Comparison of ENCODE assay signal across 9 cellular contexts in the genomic region with DNA sequence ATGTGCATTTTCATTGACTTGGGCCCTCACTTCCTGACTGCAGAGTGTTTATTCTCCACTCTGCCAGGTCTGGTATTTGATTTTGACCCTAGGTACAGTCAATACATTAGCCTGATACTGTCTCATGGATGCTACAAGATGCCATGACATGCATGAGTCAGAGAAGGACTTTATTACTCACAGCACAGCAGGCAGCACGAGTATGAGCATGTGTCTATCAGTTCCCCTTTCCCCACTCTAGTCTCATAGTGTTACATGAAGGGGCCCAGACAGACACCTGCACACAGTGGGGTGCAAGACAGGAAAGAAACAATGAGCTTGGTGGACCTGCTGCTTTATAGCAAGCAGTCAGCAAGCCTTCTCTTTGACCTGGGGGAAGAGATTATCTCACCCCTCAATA. TPM values are rescaled to one million over a fixed set of nuclear protein-coding genes. Genes with fewer than 3 reads are reported as not detected.
A peak's percentile ranks its signal among the peaks of the same experiment; 100 is the strongest.
DNase-seq lines count a peak whose midpoint lies in the region; ATAC-seq and TF ChIP-seq lines count a peak whose summit lies in the region.
"Had no signal": no experiment of that assay in that cellular context is flagged by ENCODE, and none has a peak within 500 bp of the region (broad histone marks: within the 10 kb centered on the region; RNA-seq: fewer than 3 reads in every experiment).

No MANE protein-coding gene starts in this region.

- H3K4me1 ChIP-seq in ovary (ENCODE audit: insufficient read depth), result no peaks in the 10 kb centered on the region
- H3K4me1 ChIP-seq: right lobe of liver had no signal

- H3K9me3 ChIP-seq in ovary, result no peaks in the 10 kb centered on the region
- H3K9me3 ChIP-seq: right lobe of liver had no signal

- TF ChIP-seq POLR2A in ovary (IDR thresholded peaks at IDR 0.05), result no peak

- peaks cover 6% of the 10 kb centered on the region for H3K9me3 Mint-ChIP-seq in activated naive CD8-positive, alpha-beta T cell treated with anti-CD3 and anti-CD28 coated beads for 36 hours

- no peak overlapping the region for H3K4me3 ChIP-seq in ovary
- H3K4me3 ChIP-seq: right lobe of liver had no signal

- no peaks in the 10 kb centered on the region for H3K27me3 ChIP-seq in ovary
- H3K27me3 ChIP-seq: right lobe of liver had no signal

- H3K36me3 Mint-ChIP-seq in activated naive CD8-positive, alpha-beta T cell treated with anti-CD3 and anti-CD28 coated beads for 36 hours, result peaks cover 14% of the 10 kb centered on the region

- H3K4me3 Mint-ChIP-seq in activated naive CD8-positive, alpha-beta T cell treated with anti-CD3 and anti-CD28 coated beads for 36 hours, result no peak overlapping the region

- 80 to 87% (median 85%) methylated on average over 1 of the region's 1 CpG for WGBS in ovary, 3 donors

- peaks cover 7% of the 10 kb centered on the region for H3K27me3 Mint-ChIP-seq in activated naive CD8-positive, alpha-beta T cell treated with anti-CD3 and anti-CD28 coated beads for 36 hours

- intact Hi-C loops in ovary (cut with DNase I), result no loop called here

- peak; percentile 77 for DNase-seq in EH (ENCODE audit: low read depth)
- DNase-seq in activated naive CD8-positive, alpha-beta T cell treated with anti-CD3 and anti-CD28 coated beads for 36 hours, result peak; percentile 48
- no peak for DNase-seq in NCI-H2171 treated with DMSO at 0.1 percent for 48 hours (lab: John Stamatoyannopoulos, UW)
- no peak for DNase-seq in NCI-H1105 (lab: John Stamatoyannopoulos, UW)
- no peak for DNase-seq in midbrain (lab: John Stamatoyannopoulos, UW)
- no peak for DNase-seq in ovary
- DNase-seq: right lobe of liver had no signal

- H3K36me3 ChIP-seq in ovary, result no peaks in the 10 kb centered on the region
- H3K36me3 ChIP-seq: right lobe of liver had no signal

- peaks cover 61% of the 10 kb centered on the region for H3K4me1 Mint-ChIP-seq in activated naive CD8-positive, alpha-beta T cell treated with anti-CD3 and anti-CD28 coated beads for 36 hours

- no peak for TF ChIP-seq CTCF in ovary (IDR thresholded peaks at IDR 0.05)

- H3K27ac Mint-ChIP-seq in activated naive CD8-positive, alpha-beta T cell treated with anti-CD3 and anti-CD28 coated beads for 36 hours, result peak overlapping the region; percentile 72

- ATAC-seq in GM21360 (IDR thresholded peaks at IDR 0.05; ENCODE audit: unreplicated experiment) (peak; percentile 97), HG03457 (IDR thresholded peaks at IDR 0.05; ENCODE audit: unreplicated experiment) (peak; percentile 90)

- no peak overlapping the region for H3K27ac ChIP-seq in ovary
- H3K27ac ChIP-seq: right lobe of liver had no signal

- TF ChIP-seq EP300 in ovary (IDR thresholded peaks at IDR 0.05), result no peak

RNA-seq across cellular contexts. Expression of gene ITGA2, which starts 19.6 kb away (rescaled TPM):
- 1 to 10 TPM; 1.7 to 2.0 TPM for total RNA-seq in activated naive CD8-positive, alpha-beta T cell treated with anti-CD3 and anti-CD28 coated beads for 36 hours
- 1 to 10 TPM in 6 of 7 donors, under 1 TPM in 1; 0.36 to 2.9 (median 1.7) TPM for total RNA-seq in ovary
- 1 to 10 TPM in 1 of 2 donors, under 1 TPM in 1; 0.86 to 8.4 TPM for polyA plus RNA-seq in ovary

Comparison
In these comparisons a context has a peak if more than half of its experiments do, and no peak if none do; other contexts are left out.
1. DNase-seq: peak in EH (single experiment) and activated naive CD8-positive, alpha-beta T cell treated with anti-CD3 and anti-CD28 coated beads for 36 hours (single experiment); none in NCI-H2171 treated with DMSO at 0.1 percent for 48 hours (single experiment), NCI-H1105 (single experiment), midbrain (single experiment) and ovary (0 of 5).